ENCODE assay signal across 26 cellular contexts in the genomic region with DNA sequence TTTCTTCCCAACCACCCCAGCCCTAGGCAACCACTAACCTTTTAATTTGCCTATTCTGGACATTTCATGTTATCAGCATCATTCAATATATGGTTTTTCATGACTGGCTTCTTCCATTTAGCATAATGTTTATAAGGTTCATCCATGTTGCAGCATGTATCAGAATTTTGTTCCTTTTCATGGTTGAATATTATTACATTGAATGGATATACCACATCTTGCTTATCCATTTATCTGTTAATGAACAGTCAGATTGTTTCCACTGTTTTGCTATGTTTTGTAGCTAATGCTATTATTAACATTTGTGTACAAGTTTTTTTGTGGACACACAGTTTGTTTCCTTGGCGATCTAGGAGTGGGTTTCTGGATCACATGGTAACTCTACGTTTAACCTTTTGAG. TPM values are rescaled to one million over a fixed set of nuclear protein-coding genes. Genes with fewer than 3 reads are reported as not detected.
DNase-seq lines count a peak whose midpoint lies in the region; ATAC-seq, FAIRE-seq and TF ChIP-seq lines count a peak whose summit lies in the region.
"Had no signal": no experiment of that assay in that cellular context is flagged by ENCODE, and none has a peak within 500 bp of the region (broad histone marks: within the 10 kb centered on the region; RNA-seq: fewer than 3 reads in every experiment).

No MANE protein-coding gene starts in this region.

- H3K36me3 ChIP-seq in HEK293 (ENCODE audit: control insufficient read depth in 2 of 2, insufficient read depth in 1 of 2, low read length in 2 of 2): no peaks in the 10 kb centered on the region
- H3K36me3 ChIP-seq: BE2C; BLaER1 treated with 17β-estradiol and CSF1 and Interleukin-3, amounts not matched to agents 10 nM and 100 nM had no signal

- H3K4me1 Mint-ChIP-seq in nephron: peaks cover 16% of the 10 kb centered on the region

- no peak overlapping the region for H3K27ac ChIP-seq in A549
- no peak overlapping the region for H3K27ac ChIP-seq in HEK293 (ENCODE audit: extremely low read depth, low read depth, low read length)
- H3K27ac ChIP-seq: 22Rv1; BLaER1 treated with 17β-estradiol and CSF1 and Interleukin-3, amounts not matched to agents 10 nM and 100 nM; GM23248 had no signal

- POLR2A ChIA-PET in A549 (lab: Yijun Ruan, JAX) (no interaction called here), HEK293 (lab: Yijun Ruan, JAX) (no interaction called here)

- DNase-seq in DMS53 (lab: John Stamatoyannopoulos, UW): peak; percentile 11
- no peak for DNase-seq in DMS53 treated with DMSO at 0.1 percent for 48 hours (lab: John Stamatoyannopoulos, UW; ENCODE audit: unreplicated experiment)
- DNase-seq in A549 (ENCODE audit: low read depth in 1 of 2, low spot score in 1 of 2): no peak
- no peak for DNase-seq in left cardiac atrium
- DNase-seq in H4 (ENCODE audit: low spot score): no peak
- no peak for DNase-seq in activated CD4-positive, CD25-positive, alpha-beta regulatory T cell (lab: John Stamatoyannopoulos, UW)
- DNase-seq: ACHN; AML-193; BE2C; Caco-2; CD4-positive, alpha-beta memory T cell; DMS153; DMS79 treated with DMSO at 0.1 percent for 48 hours; GF-D8; GM23248; H9; HFFc6 had no signal

- CTCF ChIA-PET in A549 (lab: Yijun Ruan, JAX): interaction anchor here (0.7 kb wide), 1 partner anchor 12 kb away, joined by 3 read pairs; no protein-coding TSS in a partner anchor
- CTCF ChIA-PET in HEK293 (lab: Yijun Ruan, JAX): interaction anchor here (0.6 to 1.0 kb wide), 3 partner anchors 9 to 140 kb away, joined by 3 to 5 read pairs (median 4); no protein-coding TSS in a partner anchor

- H3K4me3 ChIP-seq in A549 (no peak overlapping the region), HEK293 (ENCODE audit: low read depth, low read length) (no peak overlapping the region)
- H3K4me3 ChIP-seq: BLaER1 treated with 17β-estradiol and CSF1 and Interleukin-3, amounts not matched to agents 10 nM and 100 nM; GM23248 had no signal

- H3K9me3 ChIP-seq in A549 (no peaks in the 10 kb centered on the region), HEK293 (ENCODE audit: control insufficient read depth, insufficient read depth, low read depth, low read length) (no peaks in the 10 kb centered on the region; the same call in 1 of the 2 replicates)
- H3K9me3 ChIP-seq: BE2C, Caco-2 had no signal

- intact Hi-C loops in left cardiac atrium (cut with DNase I): loop anchor here in 1 of 2 donors (5.0 kb wide), 1 partner anchor 57 kb away; no protein-coding TSS in a partner anchor

- no peak for TF ChIP-seq POLR2A in A549 (IDR thresholded peaks at IDR 0.05; ENCODE audit: low read length)

- no peak overlapping the region for H3K27ac Mint-ChIP-seq in nephron
- H3K27ac Mint-ChIP-seq: CD14-positive monocyte, H9, HFFc6 had no signal

- H3K4me1 ChIP-seq in A549: peaks cover 16% of the 10 kb centered on the region
- peaks cover 16% of the 10 kb centered on the region for H3K4me1 ChIP-seq in HEK293 (ENCODE audit: control insufficient read depth, insufficient read depth, low read length)

- peak; percentile 18 for FAIRE-seq in A549 (lab: Jason Lieb, UNC)
- FAIRE-seq: A204.1, GM12892, H1 had no signal

- 79% methylated on average over 2 of the region's 2 CpGs for WGBS in A549 (ENCODE audit: missing lambda C conversion rate)

- no peak overlapping the region for H3K4me2 ChIP-seq in A549
- H3K4me2 ChIP-seq: BLaER1 treated with 17β-estradiol and CSF1 and Interleukin-3, amounts not matched to agents 10 nM and 100 nM had no signal

- no peak for TF ChIP-seq EP300 in A549 (IDR thresholded peaks at IDR 0.05)

- no peak for ATAC-seq in A549
- no peak for ATAC-seq in left cardiac atrium
- ATAC-seq: HCT116 had no signal

- H3K36me3 Mint-ChIP-seq in nephron (ENCODE audit: low read depth): no peaks in the 10 kb centered on the region

- peak overlapping the region; percentile 28 to 75 (median 71) for H3K4me3 Mint-ChIP-seq in nephron
- H3K4me3 Mint-ChIP-seq: CD14-positive monocyte had no signal

- H3K9me3 Mint-ChIP-seq in nephron: peaks cover 6% of the 10 kb centered on the region
- H3K9me3 Mint-ChIP-seq: CD4-positive, alpha-beta memory T cell; HFFc6 had no signal

- H3K27me3 Mint-ChIP-seq in nephron (ENCODE audit: low read depth): peaks cover 8% of the 10 kb centered on the region
- H3K27me3 Mint-ChIP-seq: CD4-positive, alpha-beta memory T cell had no signal

- TF ChIP-seq CTCF in A549 (IDR thresholded peaks at IDR 0.05) (no peak), HEK293 (tag by site-specific recombination; IDR thresholded peaks at IDR 0.05) (no peak), nephron (IDR thresholded peaks at IDR 0.05; ENCODE audit: unreplicated experiment in 3 of 3) (no peak)

- TF ChIP-seq RAD21 in A549 (conservative IDR thresholded peaks at IDR 0.05 in 1 of 2, IDR thresholded peaks at IDR 0.05 in 1 of 2): no peak

TF ChIP-seq in A549, 52 proteins besides CTCF, POLR2A, EP300 and RAD21 (continues in another document):
- TF ChIP-seq ESRRA (IDR thresholded peaks at IDR 0.05; ENCODE audit: borderline replicate concordance, low read length) (no peak), TP53 (CRISPR knock-in tag; IDR thresholded peaks at IDR 0.05) (no peak), NR3C1 (IDR thresholded peaks at IDR 0.05) (no peak), GATA3 (IDR thresholded peaks at IDR 0.05; ENCODE audit: borderline replicate concordance) (no peak), PHF8 (IDR thresholded peaks at IDR 0.05; ENCODE audit: borderline replicate concordance, low read depth) (no peak), MAFK (IDR thresholded peaks at IDR 0.05; ENCODE audit: partially characterized antibody) (no peak), FOSB (CRISPR knock-in tag; IDR thresholded peaks at IDR 0.05) (no peak)
- TF ChIP-seq, protein P1, sequence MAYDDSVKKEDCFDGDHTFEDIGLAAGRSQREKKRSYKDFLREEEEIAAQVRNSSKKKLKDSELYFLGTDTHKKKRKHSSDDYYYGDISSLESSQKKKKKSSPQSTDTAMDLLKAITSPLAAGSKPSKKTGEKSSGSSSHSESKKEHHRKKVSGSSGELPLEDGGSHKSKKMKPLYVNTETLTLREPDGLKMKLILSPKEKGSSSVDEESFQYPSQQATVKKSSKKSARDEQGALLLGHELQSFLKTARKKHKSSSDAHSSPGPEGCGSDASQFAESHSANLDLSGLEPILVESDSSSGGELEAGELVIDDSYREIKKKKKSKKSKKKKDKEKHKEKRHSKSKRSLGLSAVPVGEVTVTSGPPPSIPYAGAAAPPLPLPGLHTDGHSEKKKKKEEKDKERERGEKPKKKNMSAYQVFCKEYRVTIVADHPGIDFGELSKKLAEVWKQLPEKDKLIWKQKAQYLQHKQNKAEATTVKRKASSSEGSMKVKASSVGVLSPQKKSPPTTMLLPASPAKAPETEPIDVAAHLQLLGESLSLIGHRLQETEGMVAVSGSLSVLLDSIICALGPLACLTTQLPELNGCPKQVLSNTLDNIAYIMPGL (CRISPR knock-in tag; IDR thresholded peaks at IDR 0.05; ENCODE audit: borderline replicate concordance): no peak
- TF ChIP-seq, protein P2, sequence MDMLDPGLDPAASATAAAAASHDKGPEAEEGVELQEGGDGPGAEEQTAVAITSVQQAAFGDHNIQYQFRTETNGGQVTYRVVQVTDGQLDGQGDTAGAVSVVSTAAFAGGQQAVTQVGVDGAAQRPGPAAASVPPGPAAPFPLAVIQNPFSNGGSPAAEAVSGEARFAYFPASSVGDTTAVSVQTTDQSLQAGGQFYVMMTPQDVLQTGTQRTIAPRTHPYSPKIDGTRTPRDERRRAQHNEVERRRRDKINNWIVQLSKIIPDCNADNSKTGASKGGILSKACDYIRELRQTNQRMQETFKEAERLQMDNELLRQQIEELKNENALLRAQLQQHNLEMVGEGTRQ (IDR thresholded peaks at IDR 0.05): no peak

TF ChIP-seq in HEK293, 187 proteins besides CTCF, POLR2A, EP300 and RAD21:
- TF ChIP-seq, protein P3, sequence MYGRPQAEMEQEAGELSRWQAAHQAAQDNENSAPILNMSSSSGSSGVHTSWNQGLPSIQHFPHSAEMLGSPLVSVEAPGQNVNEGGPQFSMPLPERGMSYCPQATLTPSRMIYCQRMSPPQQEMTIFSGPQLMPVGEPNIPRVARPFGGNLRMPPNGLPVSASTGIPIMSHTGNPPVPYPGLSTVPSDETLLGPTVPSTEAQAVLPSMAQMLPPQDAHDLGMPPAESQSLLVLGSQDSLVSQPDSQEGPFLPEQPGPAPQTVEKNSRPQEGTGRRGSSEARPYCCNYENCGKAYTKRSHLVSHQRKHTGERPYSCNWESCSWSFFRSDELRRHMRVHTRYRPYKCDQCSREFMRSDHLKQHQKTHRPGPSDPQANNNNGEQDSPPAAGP (tag by site-specific recombination; IDR thresholded peaks at IDR 0.05): no peak
- TF ChIP-seq ZNF146 (tag by site-specific recombination; IDR thresholded peaks at IDR 0.05): peak; percentile 80

RNA-seq across cellular contexts. Expression of a gene that starts 3.0 kb away (rescaled TPM):
- polyA plus RNA-seq in A549 (2011; rRNA removed) (7.5 and 8.2 TPM in 2 replicates), A549 (2017; fragmentation: RNase III; extraction: RNeasy Plus Mini Kit Qiagen cat#74134 plus additional on column Dnase treatment) (4.3 to 6.2 TPM (median 4.9 TPM) in 3 replicates)
- 1.8 and 2.4 TPM in 2 replicates for polyA plus RNA-seq in A549 (2012; cell fraction: cytosol; rRNA removed)
- polyA plus RNA-seq in A549 (2012; cell fraction: nucleus; rRNA removed): 5.4 and 8.1 TPM in 2 replicates
- 8.4 and 8.5 TPM in 2 replicates for polyA minus RNA-seq in A549 (2011; rRNA and poly(A)+ RNA removed)
- 10 to 100 TPM; 17.2 TPM for total RNA-seq in left cardiac atrium
- total RNA-seq in H4 (2014; rRNA removed; shearing (Covaris generic)): 1.7 and 2.4 TPM in 2 replicates
- total RNA-seq: Caco-2 had no signal
